Comparison of ENCODE assay signal across 12 cellular contexts in genomic region chr2:113895301-113895700, GRCh38. TPM values are rescaled to one million over a fixed set of nuclear protein-coding genes. Genes with fewer than 3 reads are reported as not detected.
DNase-seq lines count a peak whose midpoint lies in the region; ATAC-seq, FAIRE-seq and TF ChIP-seq lines count a peak whose summit lies in the region.
"Had no signal": no experiment of that assay in that cellular context is flagged by ENCODE, and none has a peak within 500 bp of the region (broad histone marks: within the 10 kb centered on the region; RNA-seq: fewer than 3 reads in every experiment).

No MANE protein-coding gene starts in this region.

- peak overlapping the region; percentile 45 for H3K4me3 ChIP-seq in thoracic aorta
- H3K4me3 ChIP-seq: prostate gland had no signal

- H3K27ac Mint-ChIP-seq in activated naive CD4-positive, alpha-beta T cell treated with anti-CD3 and anti-CD28 coated beads, Interleukin-2, amount 10 ng/mL, durations not matched to agents 7 days and 5 days: no peak overlapping the region
- H3K27ac Mint-ChIP-seq in effector memory CD8-positive, alpha-beta T cell: peak overlapping the region; percentile 47 to 95

- TF ChIP-seq CTCF in thoracic aorta (IDR thresholded peaks at IDR 0.05): no peak

- no peak for ATAC-seq in effector memory CD8-positive, alpha-beta T cell (replicated peaks)
- ATAC-seq in thoracic aorta (ENCODE audit: insufficient number of reproducible peaks, low FRiP score, low read depth) (no peak), GM21381 (IDR thresholded peaks at IDR 0.05; ENCODE audit: unreplicated experiment) (no peak), HG03571 (IDR thresholded peaks at IDR 0.05; ENCODE audit: unreplicated experiment) (no peak)

- peak overlapping the region; percentile 94 for H3K4me3 Mint-ChIP-seq in activated naive CD4-positive, alpha-beta T cell treated with anti-CD3 and anti-CD28 coated beads, Interleukin-2, amount 10 ng/mL, durations not matched to agents 7 days and 5 days
- H3K4me3 Mint-ChIP-seq in effector memory CD8-positive, alpha-beta T cell: peak overlapping the region; percentile 82 to 97

- no peaks in the 10 kb centered on the region for H3K9me3 Mint-ChIP-seq in activated naive CD4-positive, alpha-beta T cell treated with anti-CD3 and anti-CD28 coated beads, Interleukin-2, amount 10 ng/mL, durations not matched to agents 7 days and 5 days
- no peaks in the 10 kb centered on the region for H3K9me3 Mint-ChIP-seq in effector memory CD8-positive, alpha-beta T cell

- H3K27me3 Mint-ChIP-seq in activated naive CD4-positive, alpha-beta T cell treated with anti-CD3 and anti-CD28 coated beads, Interleukin-2, amount 10 ng/mL, durations not matched to agents 7 days and 5 days: no peaks in the 10 kb centered on the region
- H3K27me3 Mint-ChIP-seq in effector memory CD8-positive, alpha-beta T cell: no peaks in the 10 kb centered on the region

- peak; percentile 36 for FAIRE-seq in RCC 7860 (lab: Jason Lieb, UNC)

- H3K27me3 ChIP-seq in thoracic aorta (replicated peaks; ENCODE audit: insufficient read depth): no peaks in the 10 kb centered on the region

- H3K4me1 Mint-ChIP-seq in activated naive CD4-positive, alpha-beta T cell treated with anti-CD3 and anti-CD28 coated beads, Interleukin-2, amount 10 ng/mL, durations not matched to agents 7 days and 5 days: peaks cover 81% of the 10 kb centered on the region
- H3K4me1 Mint-ChIP-seq in effector memory CD8-positive, alpha-beta T cell (ENCODE audit: low read depth in 2 of 2): peaks cover 68 to 87% of the 10 kb centered on the region in 2 donors

- H3K4me1 ChIP-seq in thoracic aorta (ENCODE audit: control insufficient read depth in 1 of 2, low read depth in 2 of 2): peaks cover 78 to 84% of the 10 kb centered on the region in 2 donors

- H3K27ac ChIP-seq in thoracic aorta: peak overlapping the region in 1 of 2 donors; percentile 99

- H3K9me3 ChIP-seq in thoracic aorta: no peaks in the 10 kb centered on the region
- H3K9me3 ChIP-seq: prostate gland had no signal

- CTCF ChIA-PET in activated naive CD4-positive, alpha-beta T cell treated with anti-CD3 and anti-CD28 coated beads, Interleukin-2, amount 10 ng/mL, durations not matched to agents 7 days and 5 days (lab: Charles Lee): interaction anchor here (0.8 to 1.3 kb wide), 2 partner anchors 11 to 17 kb away, joined by 3 read pairs; no protein-coding TSS in a partner anchor

- H3K36me3 ChIP-seq in thoracic aorta: no peaks in the 10 kb centered on the region
- H3K36me3 ChIP-seq: prostate gland had no signal

- no peak for DNase-seq in activated naive CD4-positive, alpha-beta T cell treated with anti-CD3 and anti-CD28 coated beads, Interleukin-2, amount 10 ng/mL, durations not matched to agents 7 days and 5 days
- DNase-seq in activated naive CD4-positive, alpha-beta T cell treated with Interleukin-2 at 50 U/mL for 16 hours: no peak
- DNase-seq in RCC 7860 (ENCODE audit: low spot score) (no peak), thoracic aorta (ENCODE audit: low spot score) (no peak), GM19240 (ENCODE audit: insufficient read length, low spot score) (no peak)
- no peak for DNase-seq in effector memory CD8-positive, alpha-beta T cell
- DNase-seq: amygdala, MV-4-11, NCI-H774 had no signal

- peaks cover 69% of the 10 kb centered on the region for H3K36me3 Mint-ChIP-seq in activated naive CD4-positive, alpha-beta T cell treated with anti-CD3 and anti-CD28 coated beads, Interleukin-2, amount 10 ng/mL, durations not matched to agents 7 days and 5 days
- H3K36me3 Mint-ChIP-seq in effector memory CD8-positive, alpha-beta T cell (ENCODE audit: insufficient read depth): peaks cover 40% of the 10 kb centered on the region

RNA-seq across cellular contexts. Expression of gene ACTR3, which starts 5.4 kb away (rescaled TPM):
- 100 to 1,000 TPM; 142 to 177 TPM for total RNA-seq in thoracic aorta
